ENCODE assay signal across 27 cellular contexts in genomic region chr4:179040259-179040658, GRCh38.
DNase-seq lines count a peak whose midpoint lies in the region; ATAC-seq, FAIRE-seq and TF ChIP-seq lines count a peak whose summit lies in the region.
"Had no signal": no experiment of that assay in that cellular context is flagged by ENCODE, and none has a peak within 500 bp of the region (broad histone marks: within the 10 kb centered on the region; RNA-seq: fewer than 3 reads in every experiment).

No MANE protein-coding gene starts in this region.

- TF ChIP-seq CTCF in H9 (conservative IDR thresholded peaks at IDR 0.05) (no peak), GM12878 (IDR thresholded peaks at IDR 0.05 in 2 of 3, conservative IDR thresholded peaks at IDR 0.05 in 1 of 3; ENCODE audit: control insufficient read depth in 2 of 3, extremely low read depth in 1 of 3, insufficient read depth in 1 of 3, low read depth in 3 of 3, low read length in 3 of 3) (no peak), Caco-2 (IDR thresholded peaks at IDR 0.05; ENCODE audit: insufficient read depth in 1 of 2, low read depth in 1 of 2, low read length in 1 of 2, severe bottlenecking in 1 of 2, unreplicated experiment in 1 of 2) (no peak)

- RAD21 ChIA-PET in GM12878 (lab: Charles Lee; ENCODE audit: unreplicated experiment), result no interaction called here

- H4K5ac ChIP-seq in H9 (ENCODE audit: insufficient read length, low read depth, low read length), result no peak overlapping the region

- no peak overlapping the region for H3K4me3 ChIP-seq in GM12878
- H3K4me3 ChIP-seq in Caco-2 (ENCODE audit: low read depth, low read length), result no peak overlapping the region
- H3K4me3 ChIP-seq: BLaER1, PC-9, SJCRH30 had no signal

- no peaks in the 10 kb centered on the region for H3K36me3 ChIP-seq in GM12878 (ENCODE audit: control insufficient read depth in 2 of 2, insufficient read depth in 2 of 2, low read length in 1 of 2)
- no peaks in the 10 kb centered on the region for H3K36me3 ChIP-seq in Caco-2 (ENCODE audit: control insufficient read depth, insufficient read depth, low read length)
- H3K36me3 ChIP-seq: BLaER1, SJCRH30 had no signal

- H2BK20ac ChIP-seq in H9 (ENCODE audit: low read depth, low read length, poor library complexity, severe bottlenecking), result no peak overlapping the region

- no peak for FAIRE-seq in GM12878 (lab: Jason Lieb, UNC)
- FAIRE-seq: A204.1, D721Med, G401.6 had no signal

- BruUV-seq in GM12878 (replicated peaks; lab: Mats Ljungman, UMichigan) (no TSS peak), Caco-2 (replicated peaks; lab: Mats Ljungman, UMichigan) (no TSS peak)

- no peak overlapping the region for H2BK5ac ChIP-seq in H9 (ENCODE audit: insufficient read length, low read length)

- H3K9me3 ChIP-seq in H9 (ENCODE audit: control insufficient read depth, low read depth, low read length) (no peaks in the 10 kb centered on the region), GM12878 (replicated peaks; ENCODE audit: control insufficient read depth, insufficient read depth, low read length) (no peaks in the 10 kb centered on the region), Caco-2 (no peaks in the 10 kb centered on the region)
- H3K9me3 ChIP-seq: BLaER1, SJCRH30 had no signal

- intact Hi-C loops in GM12878 (cut with micrococcal nuclease; ENCODE audit: unreplicated experiment) (no loop called here), left colon (cut with DNase I, micrococcal nuclease) (no loop called here), Caco-2 (cut with micrococcal nuclease; ENCODE audit: unreplicated experiment) (no loop called here)

- H3K27me3 Mint-ChIP-seq in H9 (ENCODE audit: low read depth), result no peaks in the 10 kb centered on the region
- H3K27me3 Mint-ChIP-seq in Caco-2 (ENCODE audit: insufficient read depth, unreplicated experiment), result no peaks in the 10 kb centered on the region
- H3K27me3 Mint-ChIP-seq: CD4-positive, CD25-positive, alpha-beta regulatory T cell; IgD-negative memory B cell had no signal

- H3K4me1 ChIP-seq in H9 (ENCODE audit: insufficient read depth, low read length) (peaks cover 2% of the 10 kb centered on the region; the same call in 1 of the 2 replicates), GM12878 (ENCODE audit: control insufficient read depth, insufficient read depth, low read length) (no peaks in the 10 kb centered on the region), Caco-2 (no peaks in the 10 kb centered on the region)
- H3K4me1 ChIP-seq: BLaER1, SJCRH30 had no signal

- no peaks in the 10 kb centered on the region; a peak in 1 of 7 replicates for H3K36me3 Mint-ChIP-seq in H9 (ENCODE audit: insufficient read depth in 1 of 3, low read depth in 3 of 3)
- H3K36me3 Mint-ChIP-seq in Caco-2 (ENCODE audit: insufficient read depth, unreplicated experiment), result no peaks in the 10 kb centered on the region
- H3K36me3 Mint-ChIP-seq: CD4-positive, CD25-positive, alpha-beta regulatory T cell; IgD-negative memory B cell had no signal

- TF ChIP-seq RAD21 in GM12878 (IDR thresholded peaks at IDR 0.05; ENCODE audit: insufficient read depth, low read depth, low read length), result no peak

- POLR2A ChIA-PET in GM12878 (lab: Charles Lee), result no interaction called here
- POLR2A ChIA-PET in Caco-2 (lab: Charles Lee), result no interaction called here

- no peak overlapping the region for H4K8ac ChIP-seq in H9 (replicated peaks; ENCODE audit: insufficient read length, low read depth, low read length)

- no peak overlapping the region for H3K56ac ChIP-seq in H9 (ENCODE audit: insufficient read length, low read depth, low read length)

- SMC1A ChIA-PET in GM12878 (lab: Charles Lee; ENCODE audit: uncharacterized antibody, unreplicated experiment), result interaction anchor here (1.0 to 1.6 kb wide), 3 partner anchors 10 to 297 kb away, joined by 3 to 4 read pairs (median 3); no protein-coding TSS in a partner anchor

- no peak overlapping the region for H2AK5ac ChIP-seq in H9 (ENCODE audit: insufficient read length, low read length)

- H3K18ac ChIP-seq in H9 (ENCODE audit: insufficient read length, low read depth, low read length), result no peak overlapping the region

- no peak overlapping the region for H2BK15ac ChIP-seq in H9 (ENCODE audit: low read depth, low read length)

- H3K9me3 Mint-ChIP-seq in H9 (no peaks in the 10 kb centered on the region), Caco-2 (ENCODE audit: unreplicated experiment) (no peaks in the 10 kb centered on the region)

- WGBS in H9 (ENCODE audit: extremely low coverage, insufficient read length, low lambda C conversion rate), result no CpG with 5 or more reads among the region's 1 CpG
- 21% methylated on average over 1 of the region's 1 CpG for WGBS in GM12878 (ENCODE audit: insufficient coverage, insufficient replicate concordance, low lambda C conversion rate, missing lambda C conversion rate)

- CTCF ChIA-PET in GM12878 (lab: Yijun Ruan, JAX), result interaction anchor here (0.9 kb wide), 1 partner anchor 11 kb away, joined by 5 read pairs; no protein-coding TSS in a partner anchor
- CTCF ChIA-PET in Caco-2 (lab: Charles Lee), result no interaction called here

- DNase-seq in H9, result no peak
- DNase-seq in GM12878 (ENCODE audit: low read depth, low spot score), result no peak
- DNase-seq in islet precursor cell, result peak; percentile 50
- DNase-seq in left colon, result no peak
- DNase-seq in Caco-2, result no peak
- DNase-seq: CD4-positive, CD25-positive, alpha-beta regulatory T cell; HCEC 1CT; Karpas-422; NCI-H1092 treated with DMSO at 0.1 percent for 48 hours; NCI-H1436; NCI-H187; NCI-H2081 treated with DMSO at 0.1 percent for 48 hours; NCI-H524; NCI-H748 treated with DMSO at 0.1 percent for 48 hours; NK-92 treated with Interleukin-12 subunit alpha and Interleukin-12 subunit beta, amount 100 ng/mL, for 24 hours; PC-9; SJCRH30 had no signal

- in situ Hi-C loops in GM12878 (cut with MboI), result no loop called here

- no peaks in the 10 kb centered on the region for H3K79me1 ChIP-seq in H9 (ENCODE audit: insufficient read depth, low read depth, low read length, poor library complexity, severe bottlenecking)

- peak overlapping the region in 2 of 3 experiments; percentile 54 to 78; a peak in 2 of 7 replicates for H3K27ac Mint-ChIP-seq in H9
- H3K27ac Mint-ChIP-seq in Caco-2 (ENCODE audit: unreplicated experiment), result no peak overlapping the region
- H3K27ac Mint-ChIP-seq: CD4-positive, CD25-positive, alpha-beta regulatory T cell; IgD-negative memory B cell had no signal

- no peak overlapping the region for H3T11ph ChIP-seq in H9 (ENCODE audit: low read length)

- no peak overlapping the region for H3K14ac ChIP-seq in H9 (ENCODE audit: insufficient read depth, low read length)

- H3K79me2 ChIP-seq in H9 (ENCODE audit: insufficient read depth, low read length) (no peaks in the 10 kb centered on the region), GM12878 (ENCODE audit: control insufficient read depth, insufficient read depth, low read length) (no peaks in the 10 kb centered on the region)

- H2AFZ ChIP-seq in H9 (ENCODE audit: low read length) (peak overlapping the region; percentile 90), GM12878 (ENCODE audit: control insufficient read depth, low read depth, low read length) (no peak overlapping the region)
- H2AFZ ChIP-seq: PC-9 had no signal

- H3K23ac ChIP-seq in H9 (ENCODE audit: insufficient read length, low read depth, low read length), result no peak overlapping the region

- no peaks in the 10 kb centered on the region for H3K27me3 ChIP-seq in H9 (ENCODE audit: insufficient read depth, low read length)
- H3K27me3 ChIP-seq in GM12878 (replicated peaks in 1 of 2; ENCODE audit: control insufficient read depth in 2 of 2, insufficient read depth in 2 of 2, low read length in 1 of 2), result no peaks in the 10 kb centered on the region
- H3K27me3 ChIP-seq in Caco-2 (replicated peaks; ENCODE audit: control insufficient read depth, insufficient read depth, low read length), result no peaks in the 10 kb centered on the region
- H3K27me3 ChIP-seq: BLaER1, SJCRH30 had no signal

- no peaks in the 10 kb centered on the region for H3K23me2 ChIP-seq in H9 (ENCODE audit: insufficient read length, low read depth, low read length, poor library complexity, severe bottlenecking)

- no peak overlapping the region for H4K91ac ChIP-seq in H9 (ENCODE audit: insufficient read length, low read depth, low read length)

- peaks cover 6 to 8% of the 10 kb centered on the region in 2 experiments for H3K4me1 Mint-ChIP-seq in H9
- no peaks in the 10 kb centered on the region for H3K4me1 Mint-ChIP-seq in Caco-2 (ENCODE audit: low read depth, unreplicated experiment)
- H3K4me1 Mint-ChIP-seq: CD4-positive, CD25-positive, alpha-beta regulatory T cell; IgD-negative memory B cell had no signal

- TF ChIP-seq POLR2A in GM12878 (IDR thresholded peaks at IDR 0.05; ENCODE audit: low read depth, low read length), result no peak

- peak; percentile 45 for ATAC-seq in GM12878
- ATAC-seq in HG03354 (IDR thresholded peaks at IDR 0.05; ENCODE audit: poor library complexity, severe bottlenecking, unreplicated experiment), result no peak
- no peak for ATAC-seq in HG03442 (IDR thresholded peaks at IDR 0.05; ENCODE audit: unreplicated experiment)
- ATAC-seq in left colon, result no peak
- ATAC-seq: Right ventricle myocardium inferior, SK-N-SH treated with all-trans-retinoic acid at 6 μM for 48 hours had no signal

- no peak overlapping the region for H3K4ac ChIP-seq in H9 (ENCODE audit: low read depth, low read length)

- no peak overlapping the region for H2BK12ac ChIP-seq in H9 (ENCODE audit: insufficient read length, low read depth, low read length)

- no peaks in the 10 kb centered on the region for H4K20me1 ChIP-seq in H9 (ENCODE audit: control insufficient read depth, insufficient read depth, insufficient read length)
- no peaks in the 10 kb centered on the region for H4K20me1 ChIP-seq in GM12878 (ENCODE audit: control insufficient read depth, insufficient read depth)
- H4K20me1 ChIP-seq: BLaER1 had no signal

- H2BK120ac ChIP-seq in H9 (ENCODE audit: low read depth, low read length, poor library complexity, severe bottlenecking), result no peak overlapping the region

- TF ChIP-seq EP300 in GM12878 (IDR thresholded peaks at IDR 0.05; ENCODE audit: borderline replicate concordance in 1 of 2, control insufficient read depth in 1 of 2, low read depth in 2 of 2, low read length in 2 of 2), result no peak

- H3K27ac ChIP-seq in H9 (ENCODE audit: insufficient read length, low read depth, low read length) (no peak overlapping the region), GM12878 (ENCODE audit: control insufficient read depth, insufficient read depth) (no peak overlapping the region)
- H3K27ac ChIP-seq: BLaER1, HL-60, PC-9, SJCRH30 had no signal

- H3K9ac ChIP-seq in H9 (ENCODE audit: extremely low read depth, insufficient read length, low read length) (no peak overlapping the region), GM12878 (ENCODE audit: control insufficient read depth, insufficient read depth, low read length) (no peak overlapping the region)
- H3K9ac ChIP-seq: BLaER1 had no signal

- H3K4me2 ChIP-seq in H9 (ENCODE audit: insufficient read depth, insufficient read length, low read length) (no peak overlapping the region), GM12878 (ENCODE audit: control insufficient read depth, insufficient read depth) (no peak overlapping the region)
- H3K4me2 ChIP-seq: BLaER1, PC-9 had no signal

- no peak overlapping the region for H3K4me3 Mint-ChIP-seq in H9
- H3K4me3 Mint-ChIP-seq in Caco-2 (ENCODE audit: unreplicated experiment), result no peak overlapping the region
- H3K4me3 Mint-ChIP-seq: CD4-positive, CD25-positive, alpha-beta regulatory T cell; IgD-negative memory B cell had no signal

TF ChIP-seq in GM12878, 131 proteins besides CTCF, POLR2A, EP300 and RAD21 (continues in another document):
- TF ChIP-seq RAD51 (IDR thresholded peaks at IDR 0.05), result peak; percentile 45; the same call in 1 of the 2 replicates
